Comparison of ENCODE assay signal across 1 cellular context in the genomic region with DNA sequence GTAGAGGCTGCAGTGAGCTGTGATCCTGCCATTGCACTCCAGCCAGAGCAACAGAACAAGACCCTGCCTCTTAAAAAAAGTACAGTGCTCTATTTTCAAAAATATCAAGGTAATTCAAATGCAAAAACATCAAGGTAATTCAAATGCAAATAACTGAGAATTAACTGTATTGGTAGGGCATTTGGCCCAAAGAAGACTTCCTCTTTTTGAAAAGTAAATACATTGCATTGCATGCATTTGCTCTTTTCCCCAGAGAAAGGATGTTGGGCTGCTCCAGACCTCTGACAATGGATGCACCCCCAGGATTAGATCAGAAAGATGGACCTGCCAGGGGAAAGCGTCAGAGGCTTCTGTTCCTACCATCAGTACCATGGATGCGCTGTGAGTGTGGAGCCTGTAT.
A peak's percentile ranks its signal among the peaks of the same experiment; 100 is the strongest.
TF ChIP-seq lines count a peak whose summit lies in the region.

No MANE protein-coding gene starts in this region.

TF ChIP-seq in GM23338, 12 proteins besides CTCF, POLR2A, EP300 and RAD21 (continued from another document):
- TF ChIP-seq, protein P1, sequence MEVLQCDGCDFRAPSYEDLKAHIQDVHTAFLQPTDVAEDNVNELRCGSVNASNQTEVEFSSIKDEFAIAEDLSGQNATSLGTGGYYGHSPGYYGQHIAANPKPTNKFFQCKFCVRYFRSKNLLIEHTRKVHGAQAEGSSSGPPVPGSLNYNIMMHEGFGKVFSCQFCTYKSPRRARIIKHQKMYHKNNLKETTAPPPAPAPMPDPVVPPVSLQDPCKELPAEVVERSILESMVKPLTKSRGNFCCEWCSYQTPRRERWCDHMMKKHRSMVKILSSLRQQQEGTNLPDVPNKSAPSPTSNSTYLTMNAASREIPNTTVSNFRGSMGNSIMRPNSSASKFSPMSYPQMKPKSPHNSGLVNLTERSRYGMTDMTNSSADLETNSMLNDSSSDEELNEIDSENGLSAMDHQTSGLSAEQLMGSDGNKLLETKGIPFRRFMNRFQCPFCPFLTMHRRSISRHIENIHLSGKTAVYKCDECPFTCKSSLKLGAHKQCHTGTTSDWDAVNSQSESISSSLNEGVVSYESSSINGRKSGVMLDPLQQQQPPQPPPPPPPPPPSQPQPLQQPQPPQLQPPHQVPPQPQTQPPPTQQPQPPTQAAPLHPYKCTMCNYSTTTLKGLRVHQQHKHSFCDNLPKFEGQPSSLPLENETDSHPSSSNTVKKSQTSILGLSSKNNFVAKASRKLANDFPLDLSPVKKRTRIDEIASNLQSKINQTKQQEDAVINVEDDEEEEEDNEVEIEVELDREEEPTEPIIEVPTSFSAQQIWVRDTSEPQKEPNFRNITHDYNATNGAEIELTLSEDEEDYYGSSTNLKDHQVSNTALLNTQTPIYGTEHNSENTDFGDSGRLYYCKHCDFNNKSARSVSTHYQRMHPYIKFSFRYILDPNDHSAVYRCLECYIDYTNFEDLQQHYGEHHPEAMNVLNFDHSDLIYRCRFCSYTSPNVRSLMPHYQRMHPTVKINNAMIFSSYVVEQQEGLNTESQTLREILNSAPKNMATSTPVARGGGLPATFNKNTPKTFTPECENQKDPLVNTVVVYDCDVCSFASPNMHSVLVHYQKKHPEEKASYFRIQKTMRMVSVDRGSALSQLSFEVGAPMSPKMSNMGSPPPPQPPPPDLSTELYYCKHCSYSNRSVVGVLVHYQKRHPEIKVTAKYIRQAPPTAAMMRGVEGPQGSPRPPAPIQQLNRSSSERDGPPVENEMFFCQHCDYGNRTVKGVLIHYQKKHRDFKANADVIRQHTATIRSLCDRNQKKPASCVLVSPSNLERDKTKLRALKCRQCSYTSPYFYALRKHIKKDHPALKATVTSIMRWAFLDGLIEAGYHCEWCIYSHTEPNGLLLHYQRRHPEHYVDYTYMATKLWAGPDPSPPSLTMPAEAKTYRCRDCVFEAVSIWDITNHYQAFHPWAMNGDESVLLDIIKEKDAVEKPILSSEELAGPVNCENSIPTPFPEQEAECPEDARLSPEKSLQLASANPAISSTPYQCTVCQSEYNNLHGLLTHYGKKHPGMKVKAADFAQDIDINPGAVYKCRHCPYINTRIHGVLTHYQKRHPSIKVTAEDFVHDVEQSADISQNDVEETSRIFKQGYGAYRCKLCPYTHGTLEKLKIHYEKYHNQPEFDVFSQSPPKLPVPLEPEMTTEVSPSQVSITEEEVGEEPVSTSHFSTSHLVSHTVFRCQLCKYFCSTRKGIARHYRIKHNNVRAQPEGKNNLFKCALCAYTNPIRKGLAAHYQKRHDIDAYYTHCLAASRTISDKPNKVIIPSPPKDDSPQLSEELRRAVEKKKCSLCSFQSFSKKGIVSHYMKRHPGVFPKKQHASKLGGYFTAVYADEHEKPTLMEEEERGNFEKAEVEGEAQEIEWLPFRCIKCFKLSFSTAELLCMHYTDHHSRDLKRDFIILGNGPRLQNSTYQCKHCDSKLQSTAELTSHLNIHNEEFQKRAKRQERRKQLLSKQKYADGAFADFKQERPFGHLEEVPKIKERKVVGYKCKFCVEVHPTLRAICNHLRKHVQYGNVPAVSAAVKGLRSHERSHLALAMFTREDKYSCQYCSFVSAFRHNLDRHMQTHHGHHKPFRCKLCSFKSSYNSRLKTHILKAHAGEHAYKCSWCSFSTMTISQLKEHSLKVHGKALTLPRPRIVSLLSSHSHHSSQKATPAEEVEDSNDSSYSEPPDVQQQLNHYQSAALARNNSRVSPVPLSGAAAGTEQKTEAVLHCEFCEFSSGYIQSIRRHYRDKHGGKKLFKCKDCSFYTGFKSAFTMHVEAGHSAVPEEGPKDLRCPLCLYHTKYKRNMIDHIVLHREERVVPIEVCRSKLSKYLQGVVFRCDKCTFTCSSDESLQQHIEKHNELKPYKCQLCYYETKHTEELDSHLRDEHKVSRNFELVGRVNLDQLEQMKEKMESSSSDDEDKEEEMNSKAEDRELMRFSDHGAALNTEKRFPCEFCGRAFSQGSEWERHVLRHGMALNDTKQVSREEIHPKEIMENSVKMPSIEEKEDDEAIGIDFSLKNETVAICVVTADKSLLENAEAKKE (CRISPR knock-in tag; IDR thresholded peaks at IDR 0.05): no peak
- peak; percentile 8; the same call in 1 of the 2 replicates for TF ChIP-seq NANOG (IDR thresholded peaks at IDR 0.05; ENCODE audit: borderline replicate concordance)
- TF ChIP-seq ZNF114 (CRISPR knock-in tag; IDR thresholded peaks at IDR 0.05): no peak
